In the genomic region with DNA sequence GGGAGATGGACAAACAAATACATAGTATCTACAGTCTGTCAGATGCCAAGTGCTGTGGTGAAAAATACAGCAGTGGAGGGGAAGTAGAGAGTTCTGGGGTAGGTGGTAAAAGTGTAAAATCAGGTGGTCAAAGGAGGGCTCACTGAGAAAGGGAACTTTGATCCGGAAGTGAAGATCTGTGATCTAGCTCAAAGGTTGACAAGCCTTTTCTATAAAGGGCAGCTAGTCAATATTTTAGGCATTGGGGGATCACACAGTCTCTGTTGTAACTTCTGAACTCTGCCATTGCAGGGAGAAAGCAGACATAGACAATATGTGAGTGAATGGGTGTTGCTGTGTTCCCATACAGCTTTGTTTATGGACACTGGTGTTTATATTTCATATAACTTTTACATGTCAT, we compare ENCODE assay signal across 19 cellular contexts. TPM values are rescaled to one million over a fixed set of nuclear protein-coding genes. Genes with fewer than 3 reads are reported as not detected.
DNase-seq lines count a peak whose midpoint lies in the region; TF ChIP-seq lines count a peak whose summit lies in the region.
"Had no signal": no experiment of that assay in that cellular context is flagged by ENCODE, and none has a peak within 500 bp of the region (broad histone marks: within the 10 kb centered on the region; RNA-seq: fewer than 3 reads in every experiment).

No MANE protein-coding gene starts in this region.

- WGBS in endodermal cell (ENCODE audit: insufficient coverage in 1 of 2, insufficient read length in 1 of 2), 2 experiments: 88 to 91% methylated on average over 1 of the region's 1 CpG
- WGBS in thyroid gland, 2 donors: 100% methylated on average over 1 of the region's 1 CpG
- 89 to 96% methylated on average over 1 of the region's 1 CpG for WGBS in testis, 2 donors

- POLR2A ChIA-PET in Caco-2 (lab: Charles Lee): no interaction called here

- H3K36me3 ChIP-seq in Caco-2 (ENCODE audit: control insufficient read depth, insufficient read depth, low read length): no peaks in the 10 kb centered on the region; the same call in 1 of the 2 replicates
- peaks cover 5% of the 10 kb centered on the region for H3K36me3 ChIP-seq in endodermal cell (ENCODE audit: control insufficient read depth, insufficient read depth, low read length)
- peaks cover 0 to 10% of the 10 kb centered on the region in 2 donors for H3K36me3 ChIP-seq in mucosa of rectum (ENCODE audit: control insufficient read depth in 2 of 2, insufficient read depth in 2 of 2, low read length in 2 of 2)
- H3K36me3 ChIP-seq in thyroid gland: peaks cover 0 to 3% of the 10 kb centered on the region in 2 donors
- H3K36me3 ChIP-seq in testis (ENCODE audit: low read depth, missing control alignments): no peaks in the 10 kb centered on the region
- H3K36me3 ChIP-seq: SJCRH30 had no signal

- TF ChIP-seq CTCF in Caco-2 (IDR thresholded peaks at IDR 0.05; ENCODE audit: insufficient read depth in 1 of 2, low read depth in 1 of 2, low read length in 1 of 2, severe bottlenecking in 1 of 2, unreplicated experiment in 1 of 2) (no peak), endodermal cell (conservative IDR thresholded peaks at IDR 0.05) (no peak), thyroid gland (IDR thresholded peaks at IDR 0.05) (no peak), testis (IDR thresholded peaks at IDR 0.05) (no peak)

- CTCF ChIA-PET in Caco-2 (lab: Charles Lee): no interaction called here

- BruUV-seq in Caco-2 (replicated peaks; lab: Mats Ljungman, UMichigan): no TSS peak

- H3K27ac ChIP-seq in endodermal cell (ENCODE audit: low read depth, low read length) (no peak overlapping the region), mucosa of rectum (ENCODE audit: low read depth in 2 of 2, low read length in 2 of 2) (peak overlapping the region; percentile 39 to 40), thyroid gland (peak overlapping the region in 2 of 3 donors; percentile 82 to 86), testis (no peak overlapping the region)
- H3K27ac ChIP-seq: C4-2B, SJCRH30 had no signal

- TF ChIP-seq POLR2A in thyroid gland (IDR thresholded peaks at IDR 0.05) (no peak), testis (IDR thresholded peaks at IDR 0.05) (no peak)

- peak overlapping the region; percentile 60 for H3K27ac Mint-ChIP-seq in Caco-2 (ENCODE audit: unreplicated experiment)
- peak overlapping the region; percentile 40 for H3K27ac Mint-ChIP-seq in endodermal cell
- H3K27ac Mint-ChIP-seq: HFFc6 had no signal

- H3K36me3 Mint-ChIP-seq in Caco-2 (ENCODE audit: insufficient read depth, unreplicated experiment): peaks cover 38% of the 10 kb centered on the region
- peaks cover 5% of the 10 kb centered on the region for H3K36me3 Mint-ChIP-seq in endodermal cell (ENCODE audit: low read depth)

- H3K27me3 Mint-ChIP-seq in Caco-2 (ENCODE audit: insufficient read depth, unreplicated experiment) (no peaks in the 10 kb centered on the region), endodermal cell (ENCODE audit: insufficient read depth) (no peaks in the 10 kb centered on the region)

- H3K4me1 Mint-ChIP-seq in Caco-2 (ENCODE audit: low read depth, unreplicated experiment) (peaks cover 48% of the 10 kb centered on the region), endodermal cell (peaks cover 47% of the 10 kb centered on the region)

- H3K4me3 Mint-ChIP-seq in Caco-2 (ENCODE audit: unreplicated experiment) (no peak overlapping the region), endodermal cell (no peak overlapping the region)
- H3K4me3 Mint-ChIP-seq: HFFc6 had no signal

- H3K9ac ChIP-seq in endodermal cell (ENCODE audit: extremely low read depth, low read length, poor library complexity, severe bottlenecking) (no peak overlapping the region), mucosa of rectum (ENCODE audit: low read depth in 1 of 2, low read length in 2 of 2) (peak overlapping the region in 1 of 2 donors; percentile 2)

- H3K9me3 Mint-ChIP-seq in Caco-2 (ENCODE audit: unreplicated experiment): no peaks in the 10 kb centered on the region
- no peaks in the 10 kb centered on the region for H3K9me3 Mint-ChIP-seq in endodermal cell
- H3K9me3 Mint-ChIP-seq: HFFc6 had no signal

- intact Hi-C loops in Caco-2 (cut with micrococcal nuclease; ENCODE audit: unreplicated experiment): loop anchor here (5.0 kb wide), 3 partner anchors 198 to 367 kb away; no protein-coding TSS in a partner anchor
- intact Hi-C loops in thyroid gland (cut with DNase I): no loop called here
- intact Hi-C loops in testis (cut with DNase I; ENCODE audit: low total_unique reads): no loop called here

- H3K4me3 ChIP-seq in Caco-2 (ENCODE audit: low read depth, low read length) (no peak overlapping the region), endodermal cell (ENCODE audit: low read length) (no peak overlapping the region), mucosa of rectum (ENCODE audit: low read length in 2 of 2) (no peak overlapping the region), thyroid gland (replicated peaks in 1 of 3) (no peak overlapping the region), testis (no peak overlapping the region)
- H3K4me3 ChIP-seq: SJCRH30 had no signal

- H3K27me3 ChIP-seq in Caco-2 (replicated peaks; ENCODE audit: control insufficient read depth, insufficient read depth, low read length) (no peaks in the 10 kb centered on the region), endodermal cell (ENCODE audit: control insufficient read depth, insufficient read depth, low read length, poor library complexity, severe bottlenecking) (no peaks in the 10 kb centered on the region), mucosa of rectum (ENCODE audit: control insufficient read depth in 2 of 2, insufficient read depth in 2 of 2, low read length in 2 of 2) (no peaks in the 10 kb centered on the region), thyroid gland (no peaks in the 10 kb centered on the region), testis (no peaks in the 10 kb centered on the region)
- H3K27me3 ChIP-seq: SJCRH30 had no signal

- DNase-seq in Caco-2: no peak
- DNase-seq in endodermal cell: no peak
- DNase-seq in thyroid gland: no peak
- DNase-seq in NCI-H1694 (lab: John Stamatoyannopoulos, UW): no peak
- no peak for DNase-seq in superior temporal gyrus (ENCODE audit: extremely low spot score)
- no peak for DNase-seq in testis
- no peak for DNase-seq in activated CD4-positive, alpha-beta T cell treated with anti-CD3 and anti-CD28 coated beads for 4 hours
- DNase-seq: EL, GF-D8, HFFc6, KG1, NCI-H1105, NCI-H2081, NCI-H2171 treated with DMSO at 0.1 percent for 48 hours, NCI-H524 treated with DMSO at 0.1 percent for 48 hours, NCI-H82, SJCRH30 had no signal

- H3K9me3 ChIP-seq in Caco-2: no peaks in the 10 kb centered on the region
- H3K9me3 ChIP-seq in endodermal cell (ENCODE audit: control insufficient read depth, low read length): no peaks in the 10 kb centered on the region
- H3K9me3 ChIP-seq in mucosa of rectum (ENCODE audit: control insufficient read depth in 2 of 2, low read length in 2 of 2): no peaks in the 10 kb centered on the region
- H3K9me3 ChIP-seq in thyroid gland: no peaks in the 10 kb centered on the region
- H3K9me3 ChIP-seq in testis: no peaks in the 10 kb centered on the region
- H3K9me3 ChIP-seq: SJCRH30 had no signal

- peaks cover 48% of the 10 kb centered on the region for H3K4me1 ChIP-seq in Caco-2
- peaks cover 11% of the 10 kb centered on the region for H3K4me1 ChIP-seq in endodermal cell (ENCODE audit: control insufficient read depth, insufficient read depth, low read length)
- peaks cover 3 to 40% of the 10 kb centered on the region in 2 donors for H3K4me1 ChIP-seq in mucosa of rectum (ENCODE audit: control insufficient read depth in 2 of 2, insufficient read depth in 2 of 2, low read length in 2 of 2)
- H3K4me1 ChIP-seq in thyroid gland: peaks cover 48 to 68% of the 10 kb centered on the region in 2 donors
- no peaks in the 10 kb centered on the region for H3K4me1 ChIP-seq in testis
- H3K4me1 ChIP-seq: SJCRH30 had no signal

RNA-seq across cellular contexts. Expression of a gene that starts 38.6 kb away (rescaled TPM):
- total RNA-seq in Caco-2 (2022): 102 and 106 TPM in 2 replicates
- 10 to 100 TPM; 24.3 to 40.1 TPM for total RNA-seq in endodermal cell
- 15.8 TPM for polyA plus RNA-seq in endodermal cell (2013, experiment 1 of 2)
- 15.9 TPM for polyA plus RNA-seq in endodermal cell (2013, experiment 2 of 2)
- total RNA-seq in thyroid gland: 100 to 1,000 TPM; 170 to 225 (median 183) TPM
- 1 to 10 TPM; 6.3 to 9.8 TPM for total RNA-seq in testis
- polyA plus RNA-seq in testis (ENCODE audit: insufficient read depth, low read depth, low replicate concordance): 5.5 TPM

Comparison
In these comparisons a context has a peak if more than half of its experiments do, and no peak if none do; other contexts are left out.
1. H3K27ac ChIP-seq: peak in mucosa of rectum (2 of 2) and thyroid gland (2 of 3); none in endodermal cell (single experiment) and testis (0 of 2).